Comparison of ENCODE assay signal across 8 cellular contexts in genomic region chr22:20279662-20280530, GRCh38. TPM values are rescaled to one million over a fixed set of nuclear protein-coding genes. Genes with fewer than 3 reads are reported as not detected.
DNase-seq lines count a peak whose midpoint lies in the region; ATAC-seq, FAIRE-seq and TF ChIP-seq lines count a peak whose summit lies in the region.
"Not testable (repeated sequence)": the region's sequence is repeated elsewhere in the genome, so short reads cannot be mapped to it uniquely, and the experiment has no call there.

No MANE protein-coding gene starts in this region.

- peak; percentile 81 for FAIRE-seq in bronchial epithelial cell (lab: Jason Lieb, UNC)
- peak; percentile 96 for FAIRE-seq in urothelium cell line (lab: Jason Lieb, UNC)

- not testable (repeated sequence) for TF ChIP-seq CTCF in HFFc6 (IDR thresholded peaks at IDR 0.05); bronchial epithelial cell (IDR thresholded peaks at IDR 0.05; ENCODE audit: insufficient read depth, low read length, severe bottlenecking)

- H3K4me3 ChIP-seq in bronchial epithelial cell (ENCODE audit: low read depth, low read length); mesenchymal stem cell (ENCODE audit: insufficient read depth in 1 of 2, low read depth in 1 of 2, low read length in 2 of 2): not testable (repeated sequence)

- not testable (repeated sequence) for H4K8ac ChIP-seq in mesenchymal stem cell (ENCODE audit: low read length)

- peak overlapping the region; percentile 5; the same call in 1 of the 2 replicates for H3K27ac Mint-ChIP-seq in HFFc6

- peak; percentile 60 for DNase-seq in DMS 273 (lab: John Stamatoyannopoulos, UW; ENCODE audit: unreplicated experiment)
- peak; percentile 73 for DNase-seq in HFFc6
- DNase-seq in NCI-H1417 (lab: John Stamatoyannopoulos, UW): peak in 2 of 3 experiments; percentile 37 to 67
- DNase-seq in NCI-H748 (lab: John Stamatoyannopoulos, UW; ENCODE audit: unreplicated experiment): peak; percentile 49
- not testable (repeated sequence) for DNase-seq in activated T-cell treated with anti-CD3 and anti-CD28 coated beads, Interleukin-2, amount 50 U/mL, for 4 hours; bronchial epithelial cell (ENCODE audit: low read depth); urothelium cell line (ENCODE audit: low spot score)
- DNase-seq in mesenchymal stem cell: peak; percentile 55

- not testable (repeated sequence) for H3K14ac ChIP-seq in mesenchymal stem cell (ENCODE audit: low read length in 2 of 2)

- H3K36me3 Mint-ChIP-seq in HFFc6 (ENCODE audit: low read depth); activated T-cell treated with anti-CD3 and anti-CD28 coated beads, Interleukin-2, amount 50 U/mL, for 4 hours (ENCODE audit: insufficient read depth): not testable (repeated sequence)

- not testable (repeated sequence) for H3K9ac ChIP-seq in mesenchymal stem cell (ENCODE audit: low read length)

- H3K36me3 ChIP-seq in bronchial epithelial cell (ENCODE audit: control insufficient read depth, insufficient read depth, low read length); mesenchymal stem cell (ENCODE audit: control insufficient read depth in 1 of 2, insufficient read depth in 2 of 2, low read depth in 1 of 2, low read length in 2 of 2): not testable (repeated sequence)

- not testable (repeated sequence) for H3K4me1 Mint-ChIP-seq in HFFc6 (ENCODE audit: low read depth); activated T-cell treated with anti-CD3 and anti-CD28 coated beads, Interleukin-2, amount 50 U/mL, for 4 hours (ENCODE audit: low read depth)

- WGBS in mesenchymal stem cell: 69% methylated on average over 26 of the region's 35 CpGs

- H3K79me1 ChIP-seq in mesenchymal stem cell (replicated peaks; ENCODE audit: low read length, poor library complexity, severe bottlenecking): not testable (repeated sequence)

- H2BK120ac ChIP-seq in mesenchymal stem cell (ENCODE audit: low read depth, low read length): not testable (repeated sequence)

- H3K27me3 ChIP-seq in bronchial epithelial cell (ENCODE audit: control insufficient read depth, insufficient read depth, low read length): not testable (repeated sequence)
- H3K27me3 ChIP-seq in mesenchymal stem cell (ENCODE audit: control insufficient read depth in 1 of 2, insufficient read depth in 1 of 2, low read length in 2 of 2): peaks cover 13% of the 10 kb centered on the region in 2 experiments

- ATAC-seq in activated T-cell treated with anti-CD3 and anti-CD28 coated beads, Interleukin-2, amount 50 U/mL, for 4 hours: peak; percentile 48 to 51

- not testable (repeated sequence) for H2BK12ac ChIP-seq in mesenchymal stem cell (ENCODE audit: low read length in 2 of 2)

- H3K18ac ChIP-seq in mesenchymal stem cell (ENCODE audit: low read depth in 1 of 2, low read length in 2 of 2): not testable (repeated sequence)

- not testable (repeated sequence) for H3K4ac ChIP-seq in mesenchymal stem cell (ENCODE audit: low read depth in 1 of 2, low read length in 2 of 2)

- H3K4me1 ChIP-seq in mesenchymal stem cell (ENCODE audit: control insufficient read depth, insufficient read depth, low read depth, low read length): not testable (repeated sequence)

- H2AFZ ChIP-seq in mesenchymal stem cell (ENCODE audit: low read depth, low read length): not testable (repeated sequence)

- not testable (repeated sequence) for H4K91ac ChIP-seq in mesenchymal stem cell (ENCODE audit: low read length)

- not testable (repeated sequence) for H2AK5ac ChIP-seq in mesenchymal stem cell (ENCODE audit: low read length, severe bottlenecking)

- H2BK5ac ChIP-seq in mesenchymal stem cell (ENCODE audit: low read depth, low read length, poor library complexity, severe bottlenecking): not testable (repeated sequence)

- not testable (repeated sequence) for H3K23ac ChIP-seq in mesenchymal stem cell (ENCODE audit: low read length in 2 of 2)

- peaks cover 16% of the 10 kb centered on the region for H3K27me3 Mint-ChIP-seq in HFFc6 (ENCODE audit: insufficient read depth)
- H3K27me3 Mint-ChIP-seq in activated T-cell treated with anti-CD3 and anti-CD28 coated beads, Interleukin-2, amount 50 U/mL, for 4 hours (ENCODE audit: low read depth): not testable (repeated sequence)

- H3K9me3 Mint-ChIP-seq in HFFc6; activated T-cell treated with anti-CD3 and anti-CD28 coated beads, Interleukin-2, amount 50 U/mL, for 4 hours: not testable (repeated sequence)

- not testable (repeated sequence) for H2BK15ac ChIP-seq in mesenchymal stem cell (ENCODE audit: low read depth, poor library complexity, severe bottlenecking)

- H3K4me3 Mint-ChIP-seq in HFFc6: peak overlapping the region; percentile 23
- not testable (repeated sequence) for H3K4me3 Mint-ChIP-seq in activated T-cell treated with anti-CD3 and anti-CD28 coated beads, Interleukin-2, amount 50 U/mL, for 4 hours

- not testable (repeated sequence) for H3K4me2 ChIP-seq in mesenchymal stem cell (ENCODE audit: low read length, poor library complexity, severe bottlenecking)

- H3K9me3 ChIP-seq in mesenchymal stem cell (ENCODE audit: control insufficient read depth, low read length): not testable (repeated sequence)

- H3K27ac ChIP-seq in mesenchymal stem cell (ENCODE audit: low read length, poor library complexity, severe bottlenecking): not testable (repeated sequence)

RNA-seq across cellular contexts. Expression of gene RTN4R, which starts 11.8 kb away (rescaled TPM):
- under 1 TPM; 0.14 to 0.85 (median 0.35) TPM for total RNA-seq in HFFc6 (2021; fragmentation: NEBNext Ultra II Directional; extraction: Animal tissue kit (Norgen Biotek cat#: 25700))
- total RNA-seq in activated T-cell treated with anti-CD3 and anti-CD28 coated beads, Interleukin-2, amount 50 U/mL, for 4 hours: 1 to 10 TPM in 2 of 3 donors, under 1 TPM in 1; 0.89 to 1.4 (median 1.0) TPM
- 2.6 and 2.8 TPM in 2 replicates for total RNA-seq in bronchial epithelial cell
- polyA plus RNA-seq in mesenchymal stem cell (2013, experiment 1 of 2): 0.79 TPM
- 0.93 TPM for polyA plus RNA-seq in mesenchymal stem cell (2013, experiment 2 of 2)

RNA-seq across cellular contexts. Expression of gene DGCR6L, which starts 40.0 kb away (rescaled TPM):
- total RNA-seq in HFFc6 (2021; fragmentation: NEBNext Ultra II Directional; extraction: Animal tissue kit (Norgen Biotek cat#: 25700)): 10 to 100 TPM; 46.3 to 52.4 (median 48.4) TPM
- total RNA-seq in activated T-cell treated with anti-CD3 and anti-CD28 coated beads, Interleukin-2, amount 50 U/mL, for 4 hours: 10 to 100 TPM; 30.3 to 38.1 (median 33.2) TPM
- 27.4 and 37.5 TPM in 2 replicates for total RNA-seq in bronchial epithelial cell
- polyA plus RNA-seq in mesenchymal stem cell (2013, experiment 1 of 2): 24.5 TPM
- polyA plus RNA-seq in mesenchymal stem cell (2013, experiment 2 of 2): 24.9 TPM
